Comparison of ENCODE assay signal across 29 cellular contexts in genomic region chr15:48481802-48482201, GRCh38.
DNase-seq lines count a peak whose midpoint lies in the region; ATAC-seq and TF ChIP-seq lines count a peak whose summit lies in the region.
"Had no signal": no experiment of that assay in that cellular context is flagged by ENCODE, and none has a peak within 500 bp of the region (broad histone marks: within the 10 kb centered on the region; RNA-seq: fewer than 3 reads in every experiment).

No MANE protein-coding gene starts in this region.

- peak overlapping the region; percentile 78 for H3K27ac Mint-ChIP-seq in HFFc6
- H3K27ac Mint-ChIP-seq: activated naive CD8-positive, alpha-beta T cell treated with anti-CD3 and anti-CD28 coated beads, Interleukin-2, amount 50 U/mL, for 24 hours; activated T-cell treated with anti-CD3 and anti-CD28 coated beads, Interleukin-2, amount 50 U/mL, for 72 hours; IgD-negative memory B cell; mesothelial cell of epicardium; T-helper 1 cell treated with Interleukin-12 subunit alpha and Interleukin-12 subunit beta and Interleukin-4 antibody, amounts not matched to agents 30 μg/mL and 1 μg/mL, for 36 hours had no signal

- peak overlapping the region; percentile 13; the same call in 1 of the 2 replicates for H3K27ac ChIP-seq in SJSA1
- H3K27ac ChIP-seq: gastrocnemius medialis, SJCRH30, tibial artery, vagina had no signal

- H3K4me1 ChIP-seq in SJSA1 (replicated peaks), result peaks cover 17% of the 10 kb centered on the region
- H3K4me1 ChIP-seq: gastrocnemius medialis, SJCRH30, vagina had no signal

- no peak overlapping the region for H3K4me3 ChIP-seq in SJSA1
- H3K4me3 ChIP-seq in foreskin fibroblast (ENCODE audit: low read depth in 1 of 2, low read length in 2 of 2), result no peak overlapping the region
- H3K4me3 ChIP-seq: gastrocnemius medialis, SJCRH30, tibial artery, vagina had no signal

- H3K36me3 Mint-ChIP-seq in HFFc6 (ENCODE audit: low read depth), result peaks cover 73% of the 10 kb centered on the region
- H3K36me3 Mint-ChIP-seq: IgD-negative memory B cell had no signal

- DNase-seq in DMS 273 treated with DMSO at 0.1 percent for 48 hours (lab: John Stamatoyannopoulos, UW) (peak; percentile 2), HFFc6 (peak; percentile 37), SJSA1 (ENCODE audit: low read depth in 1 of 2, low spot score in 2 of 2) (peak in 1 of 2 experiments; percentile 27), foreskin fibroblast (peak; percentile 53 to 81)
- no peak for DNase-seq in activated T-cell treated with anti-CD3 and anti-CD28 coated beads, Interleukin-2, amount 50 U/mL, for 48 hours
- DNase-seq: activated CD4-positive, alpha-beta T cell treated with anti-CD3 and anti-CD28 coated beads, Interleukin-2, amount 50 U/mL, for 48 hours; activated CD4-positive, CD25-positive, alpha-beta regulatory T cell treated with anti-CD3 and anti-CD28 coated beads, Interleukin-2, amount 50 U/mL, for 72 hours; activated naive CD4-positive, alpha-beta T cell; activated naive CD8-positive, alpha-beta T cell treated with anti-CD3 and anti-CD28 coated beads, Interleukin-2, amount 50 U/mL, for 24 hours; activated T-cell treated with anti-CD3 and anti-CD28 coated beads, Interleukin-2, amount 50 U/mL, for 72 hours; C1 segment of cervical spinal cord; central memory CD4-positive, alpha-beta T cell; dermis blood vessel endothelial cell; gastrocnemius medialis; GF-D8; kidney glomerular epithelial cell; NCI-H2029 treated with DMSO at 0.1 percent for 48 hours; NCI-H226; right cardiac atrium; SJCRH30; stimulated activated CD4-positive, alpha-beta T cell treated with anti-CD3 and anti-CD28 coated beads, Interleukin-2, amount 100 ng/mL, for 24 hours; tibial artery had no signal

- peak overlapping the region; percentile 33 for H3K4me3 Mint-ChIP-seq in HFFc6
- H3K4me3 Mint-ChIP-seq: activated naive CD8-positive, alpha-beta T cell treated with anti-CD3 and anti-CD28 coated beads, Interleukin-2, amount 50 U/mL, for 24 hours; activated T-cell treated with anti-CD3 and anti-CD28 coated beads, Interleukin-2, amount 50 U/mL, for 72 hours; IgD-negative memory B cell; mesothelial cell of epicardium; T-helper 1 cell treated with Interleukin-12 subunit alpha and Interleukin-12 subunit beta and Interleukin-4 antibody, amounts not matched to agents 30 μg/mL and 1 μg/mL, for 36 hours had no signal

- no peaks in the 10 kb centered on the region for H3K9me3 Mint-ChIP-seq in HFFc6
- H3K9me3 Mint-ChIP-seq: activated naive CD8-positive, alpha-beta T cell treated with anti-CD3 and anti-CD28 coated beads, Interleukin-2, amount 50 U/mL, for 24 hours; activated T-cell treated with anti-CD3 and anti-CD28 coated beads, Interleukin-2, amount 50 U/mL, for 72 hours; IgD-negative memory B cell; mesothelial cell of epicardium; T-helper 1 cell treated with Interleukin-12 subunit alpha and Interleukin-12 subunit beta and Interleukin-4 antibody, amounts not matched to agents 30 μg/mL and 1 μg/mL, for 36 hours had no signal

- no peaks in the 10 kb centered on the region for H3K9me3 ChIP-seq in SJSA1 (replicated peaks)
- H3K9me3 ChIP-seq: gastrocnemius medialis, SJCRH30, tibial artery, vagina had no signal

- H3K36me3 ChIP-seq in SJSA1, result peaks cover 100% of the 10 kb centered on the region
- H3K36me3 ChIP-seq: gastrocnemius medialis had no signal

- no peaks in the 10 kb centered on the region for H3K27me3 ChIP-seq in SJSA1 (replicated peaks)
- H3K27me3 ChIP-seq: gastrocnemius medialis, SJCRH30, tibial artery, vagina had no signal

- peaks cover 28% of the 10 kb centered on the region for H3K27me3 Mint-ChIP-seq in HFFc6 (ENCODE audit: insufficient read depth)
- H3K27me3 Mint-ChIP-seq: activated naive CD8-positive, alpha-beta T cell treated with anti-CD3 and anti-CD28 coated beads, Interleukin-2, amount 50 U/mL, for 24 hours; IgD-negative memory B cell had no signal

- no peak for ATAC-seq in activated CD4-positive, CD25-positive, alpha-beta regulatory T cell treated with anti-CD3 and anti-CD28 coated beads, Interleukin-2, amount 50 U/mL, for 24 hours
- no peak for ATAC-seq in GM19397 (IDR thresholded peaks at IDR 0.05; ENCODE audit: unreplicated experiment)
- ATAC-seq: activated naive CD8-positive, alpha-beta T cell treated with anti-CD3 and anti-CD28 coated beads, Interleukin-2, amount 50 U/mL, for 24 hours; activated T-cell treated with anti-CD3 and anti-CD28 coated beads, Interleukin-2, amount 50 U/mL, for 72 hours; esophagus mucosa; gastrocnemius medialis; right cardiac atrium had no signal

- TF ChIP-seq CTCF in HFFc6 (IDR thresholded peaks at IDR 0.05), result no peak
- TF ChIP-seq CTCF in foreskin fibroblast (IDR thresholded peaks at IDR 0.05; ENCODE audit: low read depth, low read length), result no peak

- H3K4me1 Mint-ChIP-seq in HFFc6 (ENCODE audit: low read depth), result peaks cover 67% of the 10 kb centered on the region
- H3K4me1 Mint-ChIP-seq: activated naive CD8-positive, alpha-beta T cell treated with anti-CD3 and anti-CD28 coated beads, Interleukin-2, amount 50 U/mL, for 24 hours; IgD-negative memory B cell had no signal

Comparison
In these comparisons a context has a peak if more than half of its experiments do, and no peak if none do; other contexts are left out.
1. DNase-seq: peak in DMS 273 treated with DMSO at 0.1 percent for 48 hours (single experiment), HFFc6 (single experiment) and foreskin fibroblast (2 of 2); none in activated T-cell treated with anti-CD3 and anti-CD28 coated beads, Interleukin-2, amount 50 U/mL, for 48 hours (0 of 2).